In genomic region chr6:57174511-57174907, GRCh38 we compare ENCODE assay signal across 10 cellular contexts. TPM values are rescaled to one million over a fixed set of nuclear protein-coding genes. Genes with fewer than 3 reads are reported as not detected.
DNase-seq lines count a peak whose midpoint lies in the region; FAIRE-seq and TF ChIP-seq lines count a peak whose summit lies in the region.
"Had no signal": no experiment of that assay in that cellular context is flagged by ENCODE, and none has a peak within 500 bp of the region (broad histone marks: within the 10 kb centered on the region; RNA-seq: fewer than 3 reads in every experiment).

No MANE protein-coding gene starts in this region.

- no peak overlapping the region for H4K5ac ChIP-seq in H1 (ENCODE audit: insufficient read length, low read depth, low read length)

- no peaks in the 10 kb centered on the region for H3K27me3 ChIP-seq in Loucy (ENCODE audit: insufficient read depth, low read length, poor library complexity, severe bottlenecking)
- peaks cover 0 to 5% (median 2%) of the 10 kb centered on the region in 4 experiments; a peak in 3 of 7 replicates for H3K27me3 ChIP-seq in H1 (replicated peaks in 1 of 4; ENCODE audit: control insufficient read depth in 3 of 4, extremely low read depth in 1 of 4, insufficient read depth in 3 of 4, low read length in 3 of 4)
- H3K27me3 ChIP-seq in rectal smooth muscle tissue (ENCODE audit: control insufficient read depth, insufficient read depth, low read length), result no peaks in the 10 kb centered on the region

- no peak for TF ChIP-seq CTCF in Loucy (conservative IDR thresholded peaks at IDR 0.05; ENCODE audit: low read length)
- TF ChIP-seq CTCF in H1 (IDR thresholded peaks at IDR 0.05; ENCODE audit: control extremely low read depth in 1 of 3, insufficient read depth in 1 of 3, low read depth in 1 of 3, low read length in 3 of 3), result no peak

- H3K4ac ChIP-seq in H1 (replicated peaks; ENCODE audit: insufficient read length, low read depth, low read length), result no peak overlapping the region

- no peaks in the 10 kb centered on the region; the same call in 1 of the 2 replicates for H3K79me1 ChIP-seq in H1 (ENCODE audit: low read depth, low read length)

- peak overlapping the region; percentile 96 for H3K4me3 ChIP-seq in Loucy (ENCODE audit: low read length, poor library complexity, severe bottlenecking)
- peak overlapping the region in 1 of 4 experiments; percentile 66; a peak in 2 of 8 replicates for H3K4me3 ChIP-seq in H1 (ENCODE audit: extremely low read depth in 1 of 4, insufficient read depth in 2 of 4, low read depth in 3 of 4, low read length in 4 of 4)
- H3K4me3 ChIP-seq in rectal smooth muscle tissue (ENCODE audit: low read length), result peak overlapping the region; percentile 81

- TF ChIP-seq RAD21 in H1 (IDR thresholded peaks at IDR 0.05 in 1 of 2, conservative IDR thresholded peaks at IDR 0.05 in 1 of 2; ENCODE audit: low read depth in 2 of 2, low read length in 2 of 2), result no peak

- H3K18ac ChIP-seq in H1 (ENCODE audit: extremely low read depth, low read length), result no peak overlapping the region

- no peaks in the 10 kb centered on the region for H3F3A ChIP-seq in Loucy (ENCODE audit: low read depth)

- no peak overlapping the region for H2BK120ac ChIP-seq in H1 (replicated peaks; ENCODE audit: low read depth, low read length)

- no peaks in the 10 kb centered on the region for H3K36me3 ChIP-seq in ES-I3 (ENCODE audit: insufficient read depth, low read length)
- no peaks in the 10 kb centered on the region for H3K36me3 ChIP-seq in Loucy (ENCODE audit: insufficient read depth, low read length)
- H3K36me3 ChIP-seq in H1 (ENCODE audit: control insufficient read depth in 2 of 4, insufficient read depth in 4 of 4, low read length in 3 of 4), result no peaks in the 10 kb centered on the region; a peak in 1 of 8 replicates
- H3K36me3 ChIP-seq in rectal smooth muscle tissue (ENCODE audit: control insufficient read depth, insufficient read depth, low read length), result no peaks in the 10 kb centered on the region

- no peak for DNase-seq in H1 (ENCODE audit: low read depth in 1 of 2, low spot score in 2 of 2)
- no peak for DNase-seq in HPDE6-E6E7 (ENCODE audit: extremely low spot score)
- DNase-seq in NCI-H2081 (lab: John Stamatoyannopoulos, UW), result no peak
- DNase-seq in middle frontal gyrus (ENCODE audit: extremely low spot score, low spot score), result no peak
- no peak for DNase-seq in HTR-8/SVneo (ENCODE audit: insufficient read length, low spot score)
- DNase-seq: glutamatergic neuron, NCI-H2171 had no signal

- peak overlapping the region; percentile 94 for H3K4me2 ChIP-seq in Loucy (ENCODE audit: low read depth, low read length, poor library complexity, severe bottlenecking)
- H3K4me2 ChIP-seq in H1 (ENCODE audit: insufficient read depth in 1 of 2, low read depth in 2 of 2, low read length in 2 of 2), result peak overlapping the region; percentile 80 to 81

- no peak overlapping the region for H3K56ac ChIP-seq in H1 (replicated peaks; ENCODE audit: insufficient read length, low read depth, low read length)

- peaks cover 5% of the 10 kb centered on the region for H3K23me2 ChIP-seq in H1 (ENCODE audit: low read depth, low read length)

- peak overlapping the region; percentile 94; the same call in 1 of the 2 replicates for H3K9ac ChIP-seq in ES-I3 (ENCODE audit: low read depth, low read length)
- H3K9ac ChIP-seq in Loucy (ENCODE audit: low read depth, low read length, poor library complexity, severe bottlenecking), result peak overlapping the region; percentile 95
- H3K9ac ChIP-seq in H1 (replicated peaks in 1 of 4; ENCODE audit: extremely low read depth in 1 of 4, low read depth in 3 of 4, low read length in 3 of 4), result no peak overlapping the region
- H3K9ac ChIP-seq in rectal smooth muscle tissue (ENCODE audit: low read length), result no peak overlapping the region

- H2BK5ac ChIP-seq in H1 (ENCODE audit: low read depth, low read length), result no peak overlapping the region

- no peak overlapping the region for H2AK5ac ChIP-seq in H1 (ENCODE audit: low read depth, low read length)

- H3K23ac ChIP-seq in H1 (ENCODE audit: insufficient read length), result no peak overlapping the region

- no peak overlapping the region for H4K8ac ChIP-seq in H1 (ENCODE audit: extremely low read depth, insufficient read depth, low read length)

- H3K9me3 ChIP-seq in ES-I3 (ENCODE audit: control insufficient read depth, insufficient read depth, low read length), result no peaks in the 10 kb centered on the region
- H3K9me3 ChIP-seq in Loucy (ENCODE audit: insufficient read depth, low read depth, low read length), result no peaks in the 10 kb centered on the region
- no peaks in the 10 kb centered on the region for H3K9me3 ChIP-seq in H1 (ENCODE audit: insufficient read depth in 2 of 2, low read depth in 1 of 2, low read length in 1 of 2)

- no peak for TF ChIP-seq EP300 in H1 (IDR thresholded peaks at IDR 0.05; ENCODE audit: borderline replicate concordance in 1 of 2, low read depth in 2 of 2, low read length in 2 of 2)

- no peak overlapping the region for H3K27ac ChIP-seq in H1 (ENCODE audit: low read depth, low read length)
- peak overlapping the region; percentile 96 for H3K27ac ChIP-seq in rectal smooth muscle tissue (ENCODE audit: low read depth, low read length)

- POLR2A ChIA-PET in H1 (lab: Charles Lee; ENCODE audit: partially characterized antibody), result interaction anchor here (0.9 to 1.3 kb wide), 2 partner anchors 85 to 219 kb away, joined by 3 read pairs; partner anchors contain the start of genes BEND6 and ZNF451

- no peak overlapping the region for H2BK20ac ChIP-seq in H1 (ENCODE audit: low read length)

- no peak for FAIRE-seq in H1 (lab: Jason Lieb, UNC)
- FAIRE-seq in HTR-8/SVneo (lab: Jason Lieb, UNC), result no peak

- H3K9me2 ChIP-seq in Loucy (replicated peaks; ENCODE audit: low read depth, low read length), result no peaks in the 10 kb centered on the region

- CTCF ChIA-PET in H1 (lab: Charles Lee; ENCODE audit: partially characterized antibody), result no interaction called here

- H3K14ac ChIP-seq in H1 (ENCODE audit: insufficient read length), result no peak overlapping the region

- H2BK12ac ChIP-seq in H1 (ENCODE audit: low read depth, low read length), result no peak overlapping the region

- no peak overlapping the region for H2BK15ac ChIP-seq in H1 (ENCODE audit: low read length)

- H4K91ac ChIP-seq in H1 (replicated peaks; ENCODE audit: insufficient read length, low read length), result no peak overlapping the region

- 76% methylated on average over 3 of the region's 3 CpGs; no CpG with 5 or more reads in 1 of the 2 experiments for WGBS in H1 (ENCODE audit: extremely low coverage in 1 of 2, insufficient coverage in 1 of 2, insufficient read length in 1 of 2, insufficient replicate concordance in 2 of 2, low coverage in 1 of 2, low lambda C conversion rate in 2 of 2, missing lambda C conversion rate in 1 of 2), 2 experiments

- H4K20me1 ChIP-seq in Loucy (ENCODE audit: insufficient read depth, low read length, poor library complexity, severe bottlenecking), result peaks cover 61% of the 10 kb centered on the region
- no peaks in the 10 kb centered on the region for H4K20me1 ChIP-seq in H1 (replicated peaks in 1 of 2; ENCODE audit: control insufficient read depth in 1 of 2, insufficient read depth in 2 of 2, low read length in 2 of 2)

- no peak for TF ChIP-seq POLR2A in H1 (IDR thresholded peaks at IDR 0.05; ENCODE audit: control extremely low read depth in 1 of 2, low read depth in 2 of 2, low read length in 2 of 2)

- peaks cover 71% of the 10 kb centered on the region for H3K79me2 ChIP-seq in Loucy (ENCODE audit: insufficient read depth, low read length)
- peaks cover 3 to 66% of the 10 kb centered on the region in 2 experiments; a peak in 2 of 4 replicates for H3K79me2 ChIP-seq in H1 (ENCODE audit: control insufficient read depth in 1 of 2, insufficient read depth in 2 of 2, low read length in 2 of 2)

- H2AFZ ChIP-seq in Loucy (ENCODE audit: low read length), result no peak overlapping the region
- H2AFZ ChIP-seq in H1 (ENCODE audit: low read length), result no peak overlapping the region

- H3K4me1 ChIP-seq in ES-I3 (ENCODE audit: insufficient read depth, low read length) (peaks cover 12% of the 10 kb centered on the region), Loucy (ENCODE audit: insufficient read depth, low read length, poor library complexity, severe bottlenecking) (peaks cover 56% of the 10 kb centered on the region), H1 (replicated peaks in 1 of 4; ENCODE audit: control insufficient read depth in 3 of 4, insufficient read depth in 4 of 4, low read length in 3 of 4) (peaks cover 2 to 17% (median 6%) of the 10 kb centered on the region in 4 experiments; a peak in 5 of 7 replicates), rectal smooth muscle tissue (ENCODE audit: control insufficient read depth, insufficient read depth, low read length) (peaks cover 44% of the 10 kb centered on the region)

TF ChIP-seq in H1, 55 proteins besides CTCF, POLR2A, EP300 and RAD21 (continues in another document):
- TF ChIP-seq YY1 (IDR thresholded peaks at IDR 0.05; ENCODE audit: low read depth, low read length) (no peak), ASH2L (IDR thresholded peaks at IDR 0.05; ENCODE audit: low read length) (no peak), HDAC6 (IDR thresholded peaks at IDR 0.05; ENCODE audit: low read depth, low read length) (no peak), RNF2 (IDR thresholded peaks at IDR 0.05; ENCODE audit: borderline replicate concordance, low read depth, low read length, missing control alignments, poor library complexity, severe bottlenecking) (no peak)

RNA-seq across cellular contexts. Expression of gene BAG2, which starts 2.4 kb away (rescaled TPM):
- total RNA-seq in H1 (2021; fragmentation: NEBNext Ultra II Directional; extraction: Animal tissue kit (Norgen Biotek cat#: 25700)), result 7.2 and 7.4 TPM in 2 replicates
- 2.0 and 4.4 TPM in 2 replicates for polyA plus RNA-seq in H1 (2011; rRNA removed)
- 3.5 TPM for polyA plus RNA-seq in H1 (2011; cell fraction: cytosol; rRNA removed)
- polyA plus RNA-seq in H1 (2011; cell fraction: nucleus; rRNA removed), result 1.1 TPM
- 3.9 to 6.7 TPM (median 4.4 TPM) in 4 replicates for polyA plus RNA-seq in H1 (2012, experiment 1 of 2)
- polyA plus RNA-seq in H1 (2012, experiment 2 of 2), result 1.7 TPM
- 6.1 TPM for polyA plus RNA-seq in H1 (2013, experiment 1 of 2)
- 5.7 TPM for polyA plus RNA-seq in H1 (2013, experiment 2 of 2)
- polyA minus RNA-seq in H1 (2011; rRNA and poly(A)+ RNA removed), result 2.1 and 2.9 TPM in 2 replicates
- polyA minus RNA-seq in H1 (2011; cell fraction: cytosol; rRNA and poly(A)+ RNA removed), result 2.6 TPM
- polyA minus RNA-seq in H1 (2011; cell fraction: nucleus; rRNA and poly(A)+ RNA removed), result 5.0 TPM

RNA-seq across cellular contexts. Expression of gene RAB23, which starts 47.6 kb away (rescaled TPM):
- total RNA-seq in H1 (2021; fragmentation: NEBNext Ultra II Directional; extraction: Animal tissue kit (Norgen Biotek cat#: 25700)), result 17.2 and 17.5 TPM in 2 replicates
- 2.4 and 6.5 TPM in 2 replicates for polyA plus RNA-seq in H1 (2011; rRNA removed)
- polyA plus RNA-seq in H1 (2011; cell fraction: cytosol; rRNA removed), result 5.6 TPM
- 2.2 TPM for polyA plus RNA-seq in H1 (2011; cell fraction: nucleus; rRNA removed)
- polyA plus RNA-seq in H1 (2012, experiment 1 of 2), result 5.8 to 14.3 TPM (median 7.1 TPM) in 4 replicates
- polyA plus RNA-seq in H1 (2012, experiment 2 of 2), result 1.3 TPM
- 10.0 TPM for polyA plus RNA-seq in H1 (2013, experiment 1 of 2)
- polyA plus RNA-seq in H1 (2013, experiment 2 of 2), result 9.5 TPM
- 7.9 and 11.8 TPM in 2 replicates for polyA minus RNA-seq in H1 (2011; rRNA and poly(A)+ RNA removed)
- polyA minus RNA-seq in H1 (2011; cell fraction: cytosol; rRNA and poly(A)+ RNA removed), result 5.1 TPM
- 11.2 TPM for polyA minus RNA-seq in H1 (2011; cell fraction: nucleus; rRNA and poly(A)+ RNA removed)

Comparison
In these comparisons a context has a peak if more than half of its experiments do, and no peak if none do; other contexts are left out.
1. H3K9ac ChIP-seq: peak in ES-I3 (single experiment) and Loucy (single experiment); none in H1 (0 of 4) and rectal smooth muscle tissue (single experiment).